Comparison of ENCODE assay signal across 9 cellular contexts in genomic region chr20:31716818-31717477, GRCh38. TPM values are rescaled to one million over a fixed set of nuclear protein-coding genes. Genes with fewer than 3 reads are reported as not detected.
A peak's percentile ranks its signal among the peaks of the same experiment; 100 is the strongest.
DNase-seq lines count a peak whose midpoint lies in the region; FAIRE-seq and TF ChIP-seq lines count a peak whose summit lies in the region.
"Had no signal": no experiment of that assay in that cellular context is flagged by ENCODE, and none has a peak within 500 bp of the region (broad histone marks: within the 10 kb centered on the region; RNA-seq: fewer than 3 reads in every experiment).

No MANE protein-coding gene starts in this region.

- H3K79me2 ChIP-seq in keratinocyte (ENCODE audit: control insufficient read depth, insufficient read depth, low read length), result peaks cover 85% of the 10 kb centered on the region

- intact Hi-C loops in tibial artery (cut with DNase I; ENCODE audit: low total_unique reads), result no loop called here

- H3K9me3 Mint-ChIP-seq in activated naive CD4-positive, alpha-beta T cell treated with anti-CD3 and anti-CD28 coated beads, Interleukin-2, amount 10 ng/mL, durations not matched to agents 7 days and 5 days, result no peaks in the 10 kb centered on the region

- peak overlapping the region; percentile 23 for H3K4me3 ChIP-seq in WERI-Rb-1 (ENCODE audit: low read depth, low read length)
- H3K4me3 ChIP-seq in keratinocyte (ENCODE audit: control insufficient read depth in 2 of 3, extremely low read depth in 1 of 3, insufficient read depth in 2 of 3, low read depth in 1 of 3, low read length in 3 of 3), result peak overlapping the region; percentile 17 to 61 (median 36)
- peak overlapping the region; percentile 76 for H3K4me3 ChIP-seq in tibial artery

- H3K9ac ChIP-seq in keratinocyte (ENCODE audit: control insufficient read depth, extremely low read depth, insufficient read depth, low read length), result peak overlapping the region; percentile 48

- peaks cover 95% of the 10 kb centered on the region for H3K36me3 ChIP-seq in WERI-Rb-1
- H3K36me3 ChIP-seq in keratinocyte (ENCODE audit: control insufficient read depth in 2 of 2, extremely low read depth in 1 of 2, insufficient read depth in 2 of 2, low read length in 2 of 2), result peaks cover 23 to 68% of the 10 kb centered on the region in 2 experiments
- peaks cover 0 to 13% (median 6%) of the 10 kb centered on the region in 3 donors for H3K36me3 ChIP-seq in tibial artery

- H3K27me3 Mint-ChIP-seq in activated naive CD4-positive, alpha-beta T cell treated with anti-CD3 and anti-CD28 coated beads, Interleukin-2, amount 10 ng/mL, durations not matched to agents 7 days and 5 days, result no peaks in the 10 kb centered on the region

- H3K9me1 ChIP-seq in keratinocyte (ENCODE audit: control insufficient read depth, extremely low read depth, insufficient read depth, low read length), result no peaks in the 10 kb centered on the region

- no peak overlapping the region for H2AFZ ChIP-seq in keratinocyte (ENCODE audit: control insufficient read depth, low read length)

- no peak overlapping the region for H3K27ac Mint-ChIP-seq in activated naive CD4-positive, alpha-beta T cell treated with anti-CD3 and anti-CD28 coated beads, Interleukin-2, amount 10 ng/mL, durations not matched to agents 7 days and 5 days

- no peak for TF ChIP-seq CTCF in WERI-Rb-1 (IDR thresholded peaks at IDR 0.05; ENCODE audit: low read depth, low read length)
- TF ChIP-seq CTCF in keratinocyte (optimal IDR thresholded peaks at IDR 0.05 in 1 of 3, IDR thresholded peaks at IDR 0.05 in 1 of 3, conservative IDR thresholded peaks at IDR 0.05 in 1 of 3; ENCODE audit: extremely low read depth in 1 of 3, insufficient read depth in 2 of 3, low read length in 3 of 3), result no peak
- TF ChIP-seq CTCF in tibial artery (IDR thresholded peaks at IDR 0.05), result no peak

- peaks cover 89% of the 10 kb centered on the region for H3K36me3 Mint-ChIP-seq in activated naive CD4-positive, alpha-beta T cell treated with anti-CD3 and anti-CD28 coated beads, Interleukin-2, amount 10 ng/mL, durations not matched to agents 7 days and 5 days

- dilution Hi-C loops in keratinocyte (cut with MboI; ENCODE audit: extremely low pct_ligation_motif_present, low sequenced_read_pairs), result no loop called here

- H3K4me1 ChIP-seq in keratinocyte (ENCODE audit: control insufficient read depth, extremely low read depth, insufficient read depth, low read length), result peaks cover 72% of the 10 kb centered on the region
- H3K4me1 ChIP-seq in tibial artery, result peaks cover 0 to 88% (median 79%) of the 10 kb centered on the region in 4 donors

- DNase-seq in activated naive CD4-positive, alpha-beta T cell treated with anti-CD3 and anti-CD28 coated beads, Interleukin-2, amount 10 ng/mL, durations not matched to agents 7 days and 5 days, result no peak
- no peak for DNase-seq in activated naive CD4-positive, alpha-beta T cell treated with anti-CD3 and anti-CD28 coated beads, Interleukin-2, amount 50 U/mL, for 16 hours
- DNase-seq in WERI-Rb-1 (peak; percentile 42), keratinocyte (ENCODE audit: low read depth, low spot score) (no peak), tibial artery (peak in 1 of 2 donors; percentile 53), SKM-1 (lab: John Stamatoyannopoulos, UW; ENCODE audit: unreplicated experiment) (no peak)
- no peak for DNase-seq in stimulated activated CD4-positive, alpha-beta T cell treated with anti-CD3 and anti-CD28 coated beads, Interleukin-4, amount 100 ng/mL, for 24 hours
- no peak for DNase-seq in NK-92 treated with Interleukin-12 subunit alpha and Interleukin-12 subunit beta, amount 100 ng/mL, for 24 hours (lab: John Stamatoyannopoulos, UW)
- DNase-seq: NCI-H446 had no signal

- H3K27ac ChIP-seq in WERI-Rb-1 (peak overlapping the region; percentile 50), keratinocyte (ENCODE audit: control insufficient read depth, insufficient read depth, low read length) (peak overlapping the region; percentile 72), tibial artery (peak overlapping the region; percentile 97 to 99)

- H4K20me1 ChIP-seq in keratinocyte (ENCODE audit: control insufficient read depth, extremely low read depth, insufficient read depth, low read length), result no peaks in the 10 kb centered on the region

- peak overlapping the region; percentile 85 for H3K4me2 ChIP-seq in keratinocyte (ENCODE audit: control insufficient read depth, extremely low read depth, insufficient read depth, low read depth, low read length)

- H3K4me1 Mint-ChIP-seq in activated naive CD4-positive, alpha-beta T cell treated with anti-CD3 and anti-CD28 coated beads, Interleukin-2, amount 10 ng/mL, durations not matched to agents 7 days and 5 days, result peaks cover 80% of the 10 kb centered on the region

- H3K27me3 ChIP-seq in WERI-Rb-1 (ENCODE audit: insufficient read depth, low read depth, severe bottlenecking) (no peaks in the 10 kb centered on the region), keratinocyte (ENCODE audit: control insufficient read depth, extremely low read depth, insufficient read depth, low read length) (no peaks in the 10 kb centered on the region), tibial artery (no peaks in the 10 kb centered on the region)

- H3K9me3 ChIP-seq in WERI-Rb-1 (ENCODE audit: severe bottlenecking) (no peaks in the 10 kb centered on the region), keratinocyte (ENCODE audit: control insufficient read depth, low read depth, low read length) (no peaks in the 10 kb centered on the region), tibial artery (no peaks in the 10 kb centered on the region)

- no peak for FAIRE-seq in keratinocyte (lab: Jason Lieb, UNC)

- H3K4me3 Mint-ChIP-seq in activated naive CD4-positive, alpha-beta T cell treated with anti-CD3 and anti-CD28 coated beads, Interleukin-2, amount 10 ng/mL, durations not matched to agents 7 days and 5 days, result peak overlapping the region; percentile 68

- CTCF ChIA-PET in activated naive CD4-positive, alpha-beta T cell treated with anti-CD3 and anti-CD28 coated beads, Interleukin-2, amount 10 ng/mL, durations not matched to agents 7 days and 5 days (lab: Charles Lee), result interaction anchor here (0.9 to 10.5 kb wide), 7 partner anchors 11 to 82 kb away, joined by 3 to 348 read pairs (median 4); no protein-coding TSS in a partner anchor

RNA-seq across cellular contexts. Expression of gene BCL2L1, which starts 5.7 kb away (rescaled TPM):
- 90.0 to 142 TPM (median 109 TPM) in 3 replicates for polyA plus RNA-seq in keratinocyte
- polyA plus RNA-seq in keratinocyte (2011; ENCODE audit: low read depth), result 197 TPM
- polyA plus RNA-seq in keratinocyte (2011; cell fraction: cytosol; rRNA removed), result 118 and 127 TPM in 2 replicates
- polyA plus RNA-seq in keratinocyte (2011; cell fraction: nucleus; rRNA removed), result 135 and 145 TPM in 2 replicates
- 123 and 151 TPM in 2 replicates for polyA plus RNA-seq in keratinocyte (2012; ENCODE audit: low replicate concordance)
- 66.2 to 107 TPM (median 79.9 TPM) in 3 replicates for polyA minus RNA-seq in keratinocyte
- polyA minus RNA-seq in keratinocyte (2011; cell fraction: cytosol; rRNA and poly(A)+ RNA removed), result 90.0 TPM
- polyA minus RNA-seq in keratinocyte (2011; cell fraction: nucleus; rRNA and poly(A)+ RNA removed), result 68.3 and 89.0 TPM in 2 replicates

RNA-seq across cellular contexts. Expression of gene TPX2, which starts 22.1 kb away (rescaled TPM):
- 7.1 to 32.5 TPM (median 31.5 TPM) in 3 replicates for polyA plus RNA-seq in keratinocyte
- polyA plus RNA-seq in keratinocyte (2011; ENCODE audit: low read depth), result 1.6 TPM
- polyA plus RNA-seq in keratinocyte (2011; cell fraction: cytosol; rRNA removed), result 10.2 and 15.7 TPM in 2 replicates
- polyA plus RNA-seq in keratinocyte (2011; cell fraction: nucleus; rRNA removed), result 12.1 and 13.8 TPM in 2 replicates
- polyA plus RNA-seq in keratinocyte (2012; ENCODE audit: low replicate concordance), result 1.7 and 36.0 TPM in 2 replicates
- polyA minus RNA-seq in keratinocyte, result 6.0 to 27.2 TPM (median 17.3 TPM) in 3 replicates
- 8.2 TPM for polyA minus RNA-seq in keratinocyte (2011; cell fraction: cytosol; rRNA and poly(A)+ RNA removed)
- polyA minus RNA-seq in keratinocyte (2011; cell fraction: nucleus; rRNA and poly(A)+ RNA removed), result 5.5 and 10.5 TPM in 2 replicates

Comparison
In these comparisons a context has a peak if more than half of its experiments do, and no peak if none do; other contexts are left out.
1. H3K4me3 ChIP-seq: peak in every context shown above with its lines; median percentile 76 in tibial artery; 36 in keratinocyte; 23 in WERI-Rb-1.